Comparison of ENCODE assay signal across 9 cellular contexts in the genomic region with DNA sequence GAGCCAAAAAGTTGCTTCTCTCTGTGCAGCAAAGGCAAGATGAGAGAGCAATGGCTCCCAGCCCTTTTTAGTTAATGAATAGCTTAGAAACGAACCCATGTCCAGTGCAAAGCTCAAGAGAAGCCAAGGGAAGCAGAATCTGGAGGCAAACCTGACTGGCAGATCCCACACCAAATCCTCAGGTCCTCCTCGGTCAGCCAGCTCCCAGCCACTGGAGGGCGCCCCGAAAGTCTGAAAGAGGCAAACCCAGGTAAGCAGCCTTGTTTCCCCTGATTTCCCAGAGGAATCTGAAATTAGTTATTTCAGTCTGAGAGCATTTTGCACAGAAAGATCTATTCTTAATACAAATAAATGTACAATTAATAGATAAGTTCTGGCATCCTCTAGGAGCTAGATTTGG.
DNase-seq lines count a peak whose midpoint lies in the region; ATAC-seq, FAIRE-seq and TF ChIP-seq lines count a peak whose summit lies in the region.
"Had no signal": no experiment of that assay in that cellular context is flagged by ENCODE, and none has a peak within 500 bp of the region (broad histone marks: within the 10 kb centered on the region; RNA-seq: fewer than 3 reads in every experiment).

No MANE protein-coding gene starts in this region.

- H3K27me3 Mint-ChIP-seq in neural progenitor cell (ENCODE audit: insufficient read depth, low read depth), result peaks cover 5% of the 10 kb centered on the region

- H3K4me3 ChIP-seq in choroid plexus epithelial cell (ENCODE audit: low read depth, low read length), result no peak overlapping the region
- H3K4me3 ChIP-seq in neural progenitor cell, result no peak overlapping the region

- no peaks in the 10 kb centered on the region for H3K27me3 ChIP-seq in neural progenitor cell

- no peak for FAIRE-seq in GM12891 (lab: Jason Lieb, UNC)

- no peak overlapping the region for H3K27ac ChIP-seq in neural progenitor cell

- H3K4me1 Mint-ChIP-seq in neural progenitor cell, result no peaks in the 10 kb centered on the region

- no peaks in the 10 kb centered on the region for H4K20me1 ChIP-seq in neural progenitor cell (ENCODE audit: low read depth)

- H3K79me2 ChIP-seq in neural progenitor cell (ENCODE audit: low read depth), result no peaks in the 10 kb centered on the region

- H2AFZ ChIP-seq in neural progenitor cell (replicated peaks), result peak overlapping the region; percentile 63

- DNase-seq in ELF-1 (ENCODE audit: low read depth, low spot score) (peak; percentile 59), HuH-7 (ENCODE audit: low spot score) (peak; percentile 43), choroid plexus epithelial cell (ENCODE audit: low read depth) (peak; percentile 70), neural progenitor cell (ENCODE audit: low spot score) (peak; percentile 62), NCI-H2029 (lab: John Stamatoyannopoulos, UW) (no peak), GM12891 (ENCODE audit: insufficient read length, low spot score) (no peak)

- no peaks in the 10 kb centered on the region for H3K4me1 ChIP-seq in neural progenitor cell

- TF ChIP-seq CTCF in choroid plexus epithelial cell (conservative IDR thresholded peaks at IDR 0.05; ENCODE audit: low read depth, low read length) (peak; percentile 90), neural progenitor cell (IDR thresholded peaks at IDR 0.05) (peak; percentile 74)

- ATAC-seq in HG02571 (IDR thresholded peaks at IDR 0.05; ENCODE audit: unreplicated experiment) (no peak), GM19035 (IDR thresholded peaks at IDR 0.05; ENCODE audit: unreplicated experiment) (no peak)

- no peak overlapping the region for H3K9ac ChIP-seq in neural progenitor cell

- H3K4me3 Mint-ChIP-seq in neural progenitor cell, result no peak overlapping the region
- H3K4me3 Mint-ChIP-seq: dendritic cell treated with granulocyte-macrophage colony-stimulating factor and Interleukin-4, amounts not matched to agents 40 ng/mL and 50 ng/mL, for 4 days had no signal

- H3K9me3 Mint-ChIP-seq in neural progenitor cell, result no peaks in the 10 kb centered on the region
- H3K9me3 Mint-ChIP-seq: dendritic cell treated with granulocyte-macrophage colony-stimulating factor and Interleukin-4, amounts not matched to agents 40 ng/mL and 50 ng/mL, for 4 days had no signal

- H3K36me3 ChIP-seq in neural progenitor cell, result no peaks in the 10 kb centered on the region

- no peak for TF ChIP-seq POLR2A in GM12891 (IDR thresholded peaks at IDR 0.05; ENCODE audit: low read depth, low read length)

- no peaks in the 10 kb centered on the region for H3K9me3 ChIP-seq in neural progenitor cell (ENCODE audit: low read depth)

- H3F3A ChIP-seq in neural progenitor cell (ENCODE audit: low read depth), result no peaks in the 10 kb centered on the region

- H3K27ac Mint-ChIP-seq in neural progenitor cell, result no peak overlapping the region
- H3K27ac Mint-ChIP-seq: dendritic cell treated with granulocyte-macrophage colony-stimulating factor and Interleukin-4, amounts not matched to agents 40 ng/mL and 50 ng/mL, for 4 days had no signal

- H3K4me2 ChIP-seq in neural progenitor cell, result no peak overlapping the region

- no peaks in the 10 kb centered on the region for H3K36me3 Mint-ChIP-seq in neural progenitor cell

TF ChIP-seq in GM12891, 5 proteins besides CTCF, POLR2A, EP300 and RAD21:
- TF ChIP-seq TAF1 (IDR thresholded peaks at IDR 0.05; ENCODE audit: low read depth, low read length) (no peak), PAX5 (IDR thresholded peaks at IDR 0.05; ENCODE audit: insufficient read depth, low read length, severe bottlenecking) (no peak), POLR2AphosphoS5 (IDR thresholded peaks at IDR 0.05; ENCODE audit: low read depth, low read length) (no peak), SPI1 (IDR thresholded peaks at IDR 0.05; ENCODE audit: low read depth, low read length) (no peak), POU2F2 (IDR thresholded peaks at IDR 0.05; ENCODE audit: low read depth, low read length) (no peak)

Comparison
In these comparisons a context has a peak if more than half of its experiments do, and no peak if none do; other contexts are left out.
1. DNase-seq: peak in ELF-1 (single experiment), HuH-7 (single experiment), choroid plexus epithelial cell (single experiment) and neural progenitor cell (single experiment); none in NCI-H2029 (single experiment) and GM12891 (single experiment).